Comparison of ENCODE assay signal across 38 cellular contexts in the genomic region with DNA sequence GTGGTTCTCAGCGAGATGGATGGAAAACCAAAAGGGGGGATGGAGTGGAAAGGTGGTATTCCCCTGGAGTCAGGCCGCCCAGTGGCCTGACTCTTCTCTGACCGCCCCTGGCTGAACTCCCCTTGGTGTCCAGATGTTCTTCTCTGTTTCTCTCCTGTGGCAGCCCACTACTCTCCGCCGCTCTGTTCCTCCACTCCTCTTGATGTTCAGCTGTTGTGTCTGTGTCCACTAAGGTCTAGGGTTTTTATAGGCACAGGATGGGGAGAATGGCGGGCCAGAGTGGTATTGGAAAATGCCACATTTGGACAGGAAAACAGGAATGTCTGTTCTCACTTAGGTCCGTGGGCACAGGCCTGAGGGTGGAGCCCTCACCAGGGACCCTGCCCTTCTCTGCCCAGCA.
"Had no signal": no experiment of that assay in that cellular context is flagged by ENCODE, and none has a peak within 500 bp of the region (broad histone marks: within the 10 kb centered on the region; RNA-seq: fewer than 3 reads in every experiment).

No MANE protein-coding gene starts in this region.

- H3K4me1 ChIP-seq: adrenal gland had no signal

- H3K36me3 ChIP-seq: adrenal gland, cardiac muscle cell had no signal

- FAIRE-seq: bronchial epithelial cell, TTC549 had no signal

- H3K4me3 Mint-ChIP-seq: activated B cell treated with CpG ODN at 0.5 μM for 24 hours; activated CD4-positive, alpha-beta memory T cell treated with anti-CD3 and anti-CD28 coated beads for 36 hours; activated CD4-positive, alpha-beta T cell treated with anti-CD3 and anti-CD28 coated beads, Interleukin-2, amount 10 ng/mL, durations not matched to agents 24 days and 14 days; activated CD8-positive, alpha-beta T cell treated with anti-CD3 and anti-CD28 coated beads for 36 hours; activated naive CD4-positive, alpha-beta T cell treated with anti-CD3 and anti-CD28 coated beads for 36 hours; activated naive CD8-positive, alpha-beta T cell treated with anti-CD3 and anti-CD28 coated beads for 36 hours; activated T-cell treated with anti-CD3 and anti-CD28 coated beads, Interleukin-2, amount 50 U/mL, for 4 hours; activated T-cell treated with anti-CD3 and anti-CD28 coated beads, Interleukin-2, amount 50 U/mL, for 72 hours; activated T-helper 1 cell treated with anti-CD3 and anti-CD28 coated beads, Interleukin-12 subunit alpha, Interleukin-12 subunit beta, Interleukin-2, Interleukin-4 antibody, amounts not matched to agents 30 ng/mL and 10 ng/mL and 1 ng/mL, durations not matched to agents 14 hours and 24 hours and 36 hours; activated T-helper 17 cell treated with anti-CD3 and anti-CD28 coated beads, Interleukin-2, amount 50 U/mL, for 72 hours; brain; central memory CD8-positive, alpha-beta T cell; T-helper 1 cell treated with Interleukin-12 subunit alpha and Interleukin-12 subunit beta and Interleukin-4 antibody, amounts not matched to agents 30 μg/mL and 1 μg/mL, for 36 hours; T-helper 2 cell treated with Interferon-gamma antibody and Interleukin-4, amounts not matched to agents 5 μg/mL and 100 μg/mL, for 36 hours had no signal

- H3K4me1 Mint-ChIP-seq: activated B cell treated with CpG ODN at 0.5 μM for 24 hours; activated CD4-positive, alpha-beta T cell treated with anti-CD3 and anti-CD28 coated beads, Interleukin-2, amount 10 ng/mL, durations not matched to agents 24 days and 14 days; activated naive CD8-positive, alpha-beta T cell treated with anti-CD3 and anti-CD28 coated beads for 36 hours; activated T-helper 17 cell treated with anti-CD3 and anti-CD28 coated beads, Interleukin-2, amount 50 U/mL, for 72 hours; brain; central memory CD8-positive, alpha-beta T cell had no signal

- H3K9me3 Mint-ChIP-seq: activated CD4-positive, alpha-beta T cell treated with anti-CD3 and anti-CD28 coated beads, Interleukin-2, amount 10 ng/mL, durations not matched to agents 24 days and 14 days had no signal

- H3K27me3 Mint-ChIP-seq: activated B cell treated with CpG ODN at 0.5 μM for 24 hours; activated CD4-positive, alpha-beta memory T cell treated with anti-CD3 and anti-CD28 coated beads for 36 hours; activated CD4-positive, alpha-beta T cell treated with anti-CD3 and anti-CD28 coated beads, Interleukin-2, amount 10 ng/mL, durations not matched to agents 24 days and 14 days; activated CD8-positive, alpha-beta T cell treated with anti-CD3 and anti-CD28 coated beads for 36 hours; activated naive CD8-positive, alpha-beta T cell treated with anti-CD3 and anti-CD28 coated beads for 36 hours; activated T-helper 17 cell treated with anti-CD3 and anti-CD28 coated beads, Interleukin-2, amount 50 U/mL, for 72 hours; brain; central memory CD8-positive, alpha-beta T cell had no signal

- ATAC-seq: activated CD8-positive, alpha-beta T cell treated with anti-CD3 and anti-CD28 coated beads for 36 hours; activated naive CD4-positive, alpha-beta T cell treated with anti-CD3 and anti-CD28 coated beads, Interleukin-2, amount 50 U/mL, for 72 hours; activated T-cell treated with anti-CD3 and anti-CD28 coated beads, Interleukin-2, amount 50 U/mL, for 4 hours; activated T-cell treated with anti-CD3 and anti-CD28 coated beads, Interleukin-2, amount 50 U/mL, for 72 hours; activated T-helper 17 cell treated with anti-CD3 and anti-CD28 coated beads, Interleukin-2, amount 50 U/mL, for 72 hours had no signal

- H3K27me3 ChIP-seq: adrenal gland, cardiac muscle cell had no signal

- H3K27ac Mint-ChIP-seq: activated B cell treated with CpG ODN at 0.5 μM for 24 hours; activated CD4-positive, alpha-beta memory T cell treated with anti-CD3 and anti-CD28 coated beads for 36 hours; activated CD4-positive, alpha-beta T cell treated with anti-CD3 and anti-CD28 coated beads, Interleukin-2, amount 10 ng/mL, durations not matched to agents 24 days and 14 days; activated CD8-positive, alpha-beta T cell treated with anti-CD3 and anti-CD28 coated beads for 36 hours; activated naive CD4-positive, alpha-beta T cell treated with anti-CD3 and anti-CD28 coated beads for 36 hours; activated naive CD4-positive, alpha-beta T cell treated with anti-CD3 and anti-CD28 coated beads, Interleukin-2, amount 50 U/mL, for 72 hours; activated naive CD8-positive, alpha-beta T cell treated with anti-CD3 and anti-CD28 coated beads for 36 hours; activated T-cell treated with anti-CD3 and anti-CD28 coated beads, Interleukin-2, amount 50 U/mL, for 72 hours; activated T-helper 1 cell treated with anti-CD3 and anti-CD28 coated beads, Interleukin-12 subunit alpha, Interleukin-12 subunit beta, Interleukin-2, Interleukin-4 antibody, amounts not matched to agents 30 ng/mL and 10 ng/mL and 1 ng/mL, durations not matched to agents 14 hours and 24 hours and 36 hours; activated T-helper 17 cell treated with anti-CD3 and anti-CD28 coated beads, Interleukin-2, amount 50 U/mL, for 72 hours; brain; T-helper 1 cell treated with Interleukin-12 subunit alpha and Interleukin-12 subunit beta and Interleukin-4 antibody, amounts not matched to agents 30 μg/mL and 1 μg/mL, for 36 hours; T-helper 2 cell treated with Interferon-gamma antibody and Interleukin-4, amounts not matched to agents 5 μg/mL and 100 μg/mL, for 36 hours had no signal

- DNase-seq: activated B cell treated with CpG ODN at 0.5 μM for 24 hours; activated CD4-positive, alpha-beta memory T cell treated with anti-CD3 and anti-CD28 coated beads for 36 hours; activated CD4-positive, alpha-beta T cell treated with anti-CD3 and anti-CD28 coated beads for 4 hours; activated CD4-positive, alpha-beta T cell treated with anti-CD3 and anti-CD28 coated beads, Interleukin-2, amount 10 ng/mL, durations not matched to agents 24 days and 14 days; activated CD4-positive, alpha-beta T cell treated with anti-CD3 and anti-CD28 coated beads, Interleukin-2, amount 50 U/mL, for 1 hour; activated CD4-positive, alpha-beta T cell treated with anti-CD3 and anti-CD28 coated beads, Interleukin-2, amount 50 U/mL, for 4 hours; activated CD4-positive, CD25-positive, alpha-beta regulatory T cell treated with anti-CD3 and anti-CD28 coated beads, Interleukin-2, amount 50 U/mL, for 72 hours; activated CD8-positive, alpha-beta memory T cell treated with anti-CD3 and anti-CD28 coated beads, Interleukin-2, amount 50 U/mL, for 4 hours; activated CD8-positive, alpha-beta T cell treated with anti-CD3 and anti-CD28 coated beads for 36 hours; activated effector memory CD4-positive, alpha-beta T cell treated with anti-CD3 and anti-CD28 coated beads, Interleukin-2, amount 50 U/mL, for 16 hours; activated gamma-delta T cell treated with Interleukin-2 at 50 U/mL for 16 hours; activated naive CD4-positive, alpha-beta T cell; activated naive CD4-positive, alpha-beta T cell treated with anti-CD3 and anti-CD28 coated beads for 36 hours; activated naive CD4-positive, alpha-beta T cell treated with anti-CD3 and anti-CD28 coated beads, Interleukin-2, amount 50 U/mL, for 16 hours; activated naive CD8-positive, alpha-beta T cell treated with anti-CD3 and anti-CD28 coated beads for 36 hours; activated T-cell treated with anti-CD3 and anti-CD28 coated beads for 4 hours; activated T-cell treated with anti-CD3 and anti-CD28 coated beads, Interleukin-2, amount 50 U/mL, for 1 hour; activated T-cell treated with anti-CD3 and anti-CD28 coated beads, Interleukin-2, amount 50 U/mL, for 4 hours; activated T-cell treated with anti-CD3 and anti-CD28 coated beads, Interleukin-2, amount 50 U/mL, for 72 hours; adrenal gland; amniotic stem cell; aorta; caudate nucleus; cerebellar nuclear complex; T-helper 1 cell; T-helper 2 cell; T-helper 9 cell had no signal

- H3K27ac ChIP-seq: adrenal gland, cardiac muscle cell, VCaP had no signal

- H3K4me3 ChIP-seq: adrenal gland, cardiac muscle cell had no signal

- H3K9me3 ChIP-seq: adrenal gland had no signal

- H3K36me3 Mint-ChIP-seq: activated CD4-positive, alpha-beta memory T cell treated with anti-CD3 and anti-CD28 coated beads for 36 hours; activated naive CD8-positive, alpha-beta T cell treated with anti-CD3 and anti-CD28 coated beads for 36 hours; brain had no signal
